35 cellular contexts compared by ENCODE assay signal in the genomic region with DNA sequence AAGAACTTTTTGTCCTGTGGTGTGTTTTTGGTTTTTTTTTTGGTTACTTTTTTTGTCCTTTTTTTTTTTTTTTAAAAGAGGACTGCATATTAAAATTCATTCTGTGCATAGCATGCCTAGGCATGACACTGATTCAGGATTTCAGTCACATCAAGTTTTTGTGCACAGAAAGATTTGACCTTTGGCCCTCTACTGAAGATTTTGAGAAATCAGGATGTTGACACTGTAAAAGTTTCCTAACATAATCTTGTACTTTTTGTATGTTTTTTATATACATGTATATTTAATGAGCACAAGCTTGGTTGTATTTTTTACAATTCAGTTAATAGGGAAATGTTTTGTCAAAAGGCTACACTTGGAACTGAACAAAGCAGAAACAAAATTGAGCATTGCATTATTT.
"Had no signal": no experiment of that assay in that cellular context is flagged by ENCODE, and none has a peak within 500 bp of the region (broad histone marks: within the 10 kb centered on the region; RNA-seq: fewer than 3 reads in every experiment).

No MANE protein-coding gene starts in this region.

- H3K27me3 ChIP-seq: adrenal gland, body of pancreas, cardiac muscle cell, esophagus muscularis mucosa, gastroesophageal sphincter had no signal

- H3K9me3 Mint-ChIP-seq: activated CD4-positive, alpha-beta memory T cell treated with anti-CD3 and anti-CD28 coated beads for 36 hours; activated CD4-positive, alpha-beta T cell treated with anti-CD3 and anti-CD28 coated beads, Interleukin-2, amount 10 ng/mL, durations not matched to agents 24 days and 14 days; activated naive CD4-positive, alpha-beta T cell treated with anti-CD3 and anti-CD28 coated beads for 36 hours; activated naive CD4-positive, alpha-beta T cell treated with anti-CD3 and anti-CD28 coated beads, Interleukin-2, amount 50 U/mL, for 24 hours; activated naive CD8-positive, alpha-beta T cell treated with anti-CD3 and anti-CD28 coated beads for 36 hours; activated naive CD8-positive, alpha-beta T cell treated with anti-CD3 and anti-CD28 coated beads, Interleukin-2, amount 50 U/mL, for 24 hours; activated T-helper 1 cell treated with anti-CD3 and anti-CD28 coated beads, Interleukin-12 subunit alpha, Interleukin-12 subunit beta, Interleukin-2, Interleukin-4 antibody, amounts not matched to agents 30 ng/mL and 10 ng/mL and 1 ng/mL, durations not matched to agents 14 hours and 24 hours and 36 hours; activated T-helper 2 cell treated with anti-CD3 and anti-CD28 coated beads, Interferon-gamma antibody, Interleukin-2, Interleukin-4, amounts not matched to agents 10 μg/mL and 5 μg/mL and 100 μg/mL, durations not matched to agents 14 hours and 24 hours and 36 hours; dendritic cell treated with granulocyte-macrophage colony-stimulating factor and Interleukin-4, amounts not matched to agents 40 ng/mL and 50 ng/mL, for 4 days had no signal

- H3K9me3 ChIP-seq: adrenal gland, body of pancreas, esophagus muscularis mucosa, gastroesophageal sphincter, heart right ventricle had no signal

- H3K4me1 ChIP-seq: adrenal gland, body of pancreas, esophagus muscularis mucosa, gastroesophageal sphincter had no signal

- DNase-seq: activated CD4-positive, alpha-beta memory T cell treated with anti-CD3 and anti-CD28 coated beads for 36 hours; activated CD4-positive, alpha-beta T cell treated with anti-CD3 and anti-CD28 coated beads for 36 hours; activated CD4-positive, alpha-beta T cell treated with anti-CD3 and anti-CD28 coated beads, Interleukin-2, amount 10 ng/mL, durations not matched to agents 24 days and 14 days; activated CD4-positive, CD25-positive, alpha-beta regulatory T cell; activated CD4-positive, CD25-positive, alpha-beta regulatory T cell treated with anti-CD3 and anti-CD28 coated beads, Interleukin-2, amount 50 U/mL, for 72 hours; activated CD8-positive, alpha-beta memory T cell treated with anti-CD3 and anti-CD28 coated beads, Interleukin-2, amount 10 ng/mL, durations not matched to agents 7 days and 5 days; activated CD8-positive, alpha-beta memory T cell treated with anti-CD3 and anti-CD28 coated beads, Interleukin-2, amount 50 U/mL, for 4 hours; activated CD8-positive, alpha-beta T cell treated with anti-CD3 and anti-CD28 coated beads, Interleukin-2, amount 10 ng/mL, durations not matched to agents 7 days and 5 days; activated effector memory CD4-positive, alpha-beta T cell treated with anti-CD3 and anti-CD28 coated beads, Interleukin-2, amount 50 U/mL, for 16 hours; activated naive CD4-positive, alpha-beta T cell treated with anti-CD3 and anti-CD28 coated beads for 36 hours; activated naive CD8-positive, alpha-beta T cell treated with anti-CD3 and anti-CD28 coated beads for 36 hours; activated naive CD8-positive, alpha-beta T cell treated with anti-CD3 and anti-CD28 coated beads, Interleukin-2, amount 50 U/mL, for 24 hours; activated T-cell treated with anti-CD3 and anti-CD28 coated beads, Interleukin-2, amount 50 U/mL, for 1 hour; activated T-cell treated with anti-CD3 and anti-CD28 coated beads, Interleukin-2, amount 50 U/mL, for 48 hours; adrenal gland; amygdala; aorta; body of pancreas; central memory CD4-positive, alpha-beta T cell; cerebellar nuclear complex; dorsolateral prefrontal cortex; effector memory CD4-positive, alpha-beta T cell; endodermal cell; erythroblast; foreskin melanocyte; heart right ventricle; T-helper 2 cell had no signal

- H3K27me3 Mint-ChIP-seq: activated CD4-positive, alpha-beta memory T cell treated with anti-CD3 and anti-CD28 coated beads for 36 hours; activated CD4-positive, alpha-beta T cell treated with anti-CD3 and anti-CD28 coated beads for 36 hours; activated CD4-positive, alpha-beta T cell treated with anti-CD3 and anti-CD28 coated beads, Interleukin-2, amount 10 ng/mL, durations not matched to agents 24 days and 14 days; activated CD8-positive, alpha-beta memory T cell treated with anti-CD3 and anti-CD28 coated beads, Interleukin-2, amount 10 ng/mL, durations not matched to agents 7 days and 5 days; activated naive CD4-positive, alpha-beta T cell treated with anti-CD3 and anti-CD28 coated beads, Interleukin-2, amount 50 U/mL, for 24 hours; activated naive CD8-positive, alpha-beta T cell treated with anti-CD3 and anti-CD28 coated beads for 36 hours; activated naive CD8-positive, alpha-beta T cell treated with anti-CD3 and anti-CD28 coated beads, Interleukin-2, amount 50 U/mL, for 24 hours; dendritic cell treated with granulocyte-macrophage colony-stimulating factor and Interleukin-4, amounts not matched to agents 40 ng/mL and 50 ng/mL, for 4 days had no signal

- H3K4me3 Mint-ChIP-seq: activated CD4-positive, alpha-beta memory T cell treated with anti-CD3 and anti-CD28 coated beads for 36 hours; activated CD4-positive, alpha-beta T cell treated with anti-CD3 and anti-CD28 coated beads for 36 hours; activated CD4-positive, alpha-beta T cell treated with anti-CD3 and anti-CD28 coated beads, Interleukin-2, amount 10 ng/mL, durations not matched to agents 24 days and 14 days; activated CD8-positive, alpha-beta memory T cell treated with anti-CD3 and anti-CD28 coated beads, Interleukin-2, amount 10 ng/mL, durations not matched to agents 7 days and 5 days; activated CD8-positive, alpha-beta T cell treated with anti-CD3 and anti-CD28 coated beads, Interleukin-2, amount 10 ng/mL, durations not matched to agents 7 days and 5 days; activated naive CD4-positive, alpha-beta T cell treated with anti-CD3 and anti-CD28 coated beads for 36 hours; activated naive CD4-positive, alpha-beta T cell treated with anti-CD3 and anti-CD28 coated beads, Interleukin-2, amount 50 U/mL, for 24 hours; activated naive CD8-positive, alpha-beta T cell treated with anti-CD3 and anti-CD28 coated beads for 36 hours; activated naive CD8-positive, alpha-beta T cell treated with anti-CD3 and anti-CD28 coated beads, Interleukin-2, amount 50 U/mL, for 24 hours; activated T-helper 1 cell treated with anti-CD3 and anti-CD28 coated beads, Interleukin-12 subunit alpha, Interleukin-12 subunit beta, Interleukin-2, Interleukin-4 antibody, amounts not matched to agents 30 ng/mL and 10 ng/mL and 1 ng/mL, durations not matched to agents 14 hours and 24 hours and 36 hours; dendritic cell treated with granulocyte-macrophage colony-stimulating factor and Interleukin-4, amounts not matched to agents 40 ng/mL and 50 ng/mL, for 4 days; endodermal cell had no signal

- H3K4me3 ChIP-seq: adrenal gland, body of pancreas, cardiac muscle cell, coronary artery, dorsolateral prefrontal cortex, esophagus muscularis mucosa, gastroesophageal sphincter, heart right ventricle had no signal

- H3K27ac Mint-ChIP-seq: activated CD4-positive, alpha-beta memory T cell treated with anti-CD3 and anti-CD28 coated beads for 36 hours; activated CD4-positive, alpha-beta T cell treated with anti-CD3 and anti-CD28 coated beads for 36 hours; activated CD4-positive, alpha-beta T cell treated with anti-CD3 and anti-CD28 coated beads, Interleukin-2, amount 10 ng/mL, durations not matched to agents 24 days and 14 days; activated CD8-positive, alpha-beta memory T cell treated with anti-CD3 and anti-CD28 coated beads, Interleukin-2, amount 10 ng/mL, durations not matched to agents 7 days and 5 days; activated CD8-positive, alpha-beta T cell treated with anti-CD3 and anti-CD28 coated beads, Interleukin-2, amount 10 ng/mL, durations not matched to agents 7 days and 5 days; activated naive CD4-positive, alpha-beta T cell treated with anti-CD3 and anti-CD28 coated beads for 36 hours; activated naive CD4-positive, alpha-beta T cell treated with anti-CD3 and anti-CD28 coated beads, Interleukin-2, amount 50 U/mL, for 24 hours; activated naive CD8-positive, alpha-beta T cell treated with anti-CD3 and anti-CD28 coated beads for 36 hours; activated naive CD8-positive, alpha-beta T cell treated with anti-CD3 and anti-CD28 coated beads, Interleukin-2, amount 50 U/mL, for 24 hours; activated T-helper 1 cell treated with anti-CD3 and anti-CD28 coated beads, Interleukin-12 subunit alpha, Interleukin-12 subunit beta, Interleukin-2, Interleukin-4 antibody, amounts not matched to agents 30 ng/mL and 10 ng/mL and 1 ng/mL, durations not matched to agents 14 hours and 24 hours and 36 hours; activated T-helper 2 cell treated with anti-CD3 and anti-CD28 coated beads, Interferon-gamma antibody, Interleukin-2, Interleukin-4, amounts not matched to agents 10 μg/mL and 5 μg/mL and 100 μg/mL, durations not matched to agents 14 hours and 24 hours and 36 hours; dendritic cell treated with granulocyte-macrophage colony-stimulating factor and Interleukin-4, amounts not matched to agents 40 ng/mL and 50 ng/mL, for 4 days; endodermal cell had no signal

- ATAC-seq: activated CD4-positive, alpha-beta T cell treated with anti-CD3 and anti-CD28 coated beads for 36 hours; activated CD8-positive, alpha-beta memory T cell treated with anti-CD3 and anti-CD28 coated beads, Interleukin-2, amount 10 ng/mL, durations not matched to agents 7 days and 5 days; activated CD8-positive, alpha-beta T cell treated with anti-CD3 and anti-CD28 coated beads, Interleukin-2, amount 10 ng/mL, durations not matched to agents 7 days and 5 days; activated naive CD8-positive, alpha-beta T cell treated with anti-CD3 and anti-CD28 coated beads, Interleukin-2, amount 50 U/mL, for 24 hours; body of pancreas; gastroesophageal sphincter; heart right ventricle had no signal

- H3K27ac ChIP-seq: adrenal gland, body of pancreas, cardiac muscle cell, coronary artery, dorsolateral prefrontal cortex, esophagus muscularis mucosa, gastroesophageal sphincter, heart right ventricle had no signal
